Comparison of ENCODE assay signal across 17 cellular contexts in the genomic region with DNA sequence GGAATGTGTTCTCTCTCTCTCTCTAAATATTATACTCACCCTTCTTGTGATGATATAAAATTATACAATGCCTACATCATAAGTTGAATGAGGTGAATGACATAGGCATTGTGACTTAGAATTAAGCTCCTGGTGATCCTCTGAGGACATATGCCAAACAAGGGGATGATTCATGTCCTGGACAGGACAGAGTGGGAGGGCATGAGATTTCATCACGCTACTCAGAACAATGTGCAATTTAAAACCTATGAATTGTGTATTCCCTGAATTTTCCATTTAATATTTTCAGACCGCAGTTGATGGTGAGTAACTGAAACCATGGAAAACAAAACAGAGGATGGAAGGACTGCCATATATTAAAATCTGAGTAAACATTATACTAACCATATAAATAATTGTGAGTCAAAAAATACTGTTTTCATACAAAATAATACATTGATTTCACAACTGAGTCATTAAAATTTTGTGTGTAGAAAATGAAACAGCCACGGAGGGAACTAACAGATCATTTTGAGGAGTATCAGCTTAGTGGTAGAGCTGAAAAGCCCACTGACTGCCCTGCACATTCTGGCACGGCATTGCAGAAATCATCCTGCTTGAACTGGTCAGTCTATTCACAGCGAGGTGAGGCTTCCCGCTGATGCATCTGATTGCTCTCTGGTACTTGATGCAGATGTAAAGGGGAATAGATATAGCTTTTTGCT.
DNase-seq lines count a peak whose midpoint lies in the region; ATAC-seq, FAIRE-seq and TF ChIP-seq lines count a peak whose summit lies in the region.
"Had no signal": no experiment of that assay in that cellular context is flagged by ENCODE, and none has a peak within 500 bp of the region (broad histone marks: within the 10 kb centered on the region; RNA-seq: fewer than 3 reads in every experiment).

No MANE protein-coding gene starts in this region.

- H3K27ac Mint-ChIP-seq in astrocyte (ENCODE audit: unreplicated experiment) = no peak overlapping the region
- H3K27ac Mint-ChIP-seq: activated CD8-positive, alpha-beta T cell treated with anti-CD3 and anti-CD28 coated beads, Interleukin-2, amount 10 ng/mL, durations not matched to agents 7 days and 5 days; activated naive CD4-positive, alpha-beta T cell treated with anti-CD3 and anti-CD28 coated beads, Interleukin-2, amount 10 ng/mL, durations not matched to agents 7 days and 5 days had no signal

- H3K9ac ChIP-seq in astrocyte (ENCODE audit: low read length) = peak overlapping the region; percentile 46

- DNase-seq in left ventricle myocardium superior (peak; percentile 6), Right ventricle myocardium inferior (ENCODE audit: missing footprints) (no peak), astrocyte (ENCODE audit: low read depth) (peak; percentile 68), foreskin keratinocyte (peak in 1 of 2 donors; percentile 10), ovary (no peak), EL (no peak), uterus (no peak)
- DNase-seq in activated CD4-positive, alpha-beta T cell treated with anti-CD3 and anti-CD28 coated beads for 48 hours = no peak
- DNase-seq: activated CD8-positive, alpha-beta T cell treated with anti-CD3 and anti-CD28 coated beads, Interleukin-2, amount 10 ng/mL, durations not matched to agents 7 days and 5 days; activated naive CD4-positive, alpha-beta T cell treated with anti-CD3 and anti-CD28 coated beads, Interleukin-2, amount 10 ng/mL, durations not matched to agents 7 days and 5 days; effector CD4-positive, alpha-beta T cell; MM.1S; NCI-H774; right cardiac atrium; T-helper 1 cell; testis had no signal

- H3K27me3 Mint-ChIP-seq in astrocyte (ENCODE audit: low read depth, unreplicated experiment) = no peaks in the 10 kb centered on the region
- H3K27me3 Mint-ChIP-seq: activated naive CD4-positive, alpha-beta T cell treated with anti-CD3 and anti-CD28 coated beads, Interleukin-2, amount 10 ng/mL, durations not matched to agents 7 days and 5 days had no signal

- peak overlapping the region; percentile 54 for H2AFZ ChIP-seq in astrocyte (ENCODE audit: low read depth, low read length)

- H3K36me3 ChIP-seq in astrocyte (ENCODE audit: insufficient read depth, low read length) = no peaks in the 10 kb centered on the region
- H3K36me3 ChIP-seq in ovary = no peaks in the 10 kb centered on the region
- H3K36me3 ChIP-seq in uterus = no peaks in the 10 kb centered on the region

- H3K27ac ChIP-seq in astrocyte (ENCODE audit: low read depth, low read length) (peak overlapping the region; percentile 58), foreskin keratinocyte (no peak overlapping the region), ovary (no peak overlapping the region), uterus (no peak overlapping the region)
- H3K27ac ChIP-seq: testis had no signal

- TF ChIP-seq POLR2A in ovary (IDR thresholded peaks at IDR 0.05) (no peak), uterus (IDR thresholded peaks at IDR 0.05) (no peak)

- no peaks in the 10 kb centered on the region for H4K20me1 ChIP-seq in astrocyte (ENCODE audit: insufficient read depth, low read length)

- no peak overlapping the region for H3K4me3 Mint-ChIP-seq in astrocyte (ENCODE audit: unreplicated experiment)
- H3K4me3 Mint-ChIP-seq: activated CD8-positive, alpha-beta T cell treated with anti-CD3 and anti-CD28 coated beads, Interleukin-2, amount 10 ng/mL, durations not matched to agents 7 days and 5 days; activated naive CD4-positive, alpha-beta T cell treated with anti-CD3 and anti-CD28 coated beads, Interleukin-2, amount 10 ng/mL, durations not matched to agents 7 days and 5 days had no signal

- H3K27me3 ChIP-seq in astrocyte (ENCODE audit: insufficient read depth, low read length) (no peaks in the 10 kb centered on the region), foreskin keratinocyte (no peaks in the 10 kb centered on the region), ovary (no peaks in the 10 kb centered on the region), uterus (no peaks in the 10 kb centered on the region)
- H3K27me3 ChIP-seq: testis had no signal

- H3K4me1 ChIP-seq in astrocyte (ENCODE audit: insufficient read depth, low read length) (peaks cover 8% of the 10 kb centered on the region), foreskin keratinocyte (no peaks in the 10 kb centered on the region), ovary (ENCODE audit: insufficient read depth) (no peaks in the 10 kb centered on the region), uterus (no peaks in the 10 kb centered on the region)
- H3K4me1 ChIP-seq: testis had no signal

- no peak for TF ChIP-seq EP300 in ovary (IDR thresholded peaks at IDR 0.05)

- no peak for ATAC-seq in left ventricle myocardium superior
- ATAC-seq in Right ventricle myocardium inferior = no peak
- ATAC-seq in foreskin keratinocyte = peak; percentile 58
- ATAC-seq: activated CD8-positive, alpha-beta T cell treated with anti-CD3 and anti-CD28 coated beads, Interleukin-2, amount 10 ng/mL, durations not matched to agents 7 days and 5 days; right cardiac atrium had no signal

- H3K4me3 ChIP-seq in astrocyte (ENCODE audit: insufficient read depth, low read depth, low read length) (peak overlapping the region; percentile 36), ovary (no peak overlapping the region), uterus (no peak overlapping the region)
- H3K4me3 ChIP-seq: testis had no signal

- TF ChIP-seq CTCF in astrocyte (IDR thresholded peaks at IDR 0.05; ENCODE audit: insufficient read depth, low read depth, low read length) (no peak), foreskin keratinocyte (conservative IDR thresholded peaks at IDR 0.05) (no peak), ovary (IDR thresholded peaks at IDR 0.05) (no peak), uterus (IDR thresholded peaks at IDR 0.05) (no peak)

- FAIRE-seq in astrocyte (lab: Jason Lieb, UNC) = no peak
- FAIRE-seq: GM18507 had no signal

- H3K9me3 ChIP-seq in astrocyte (ENCODE audit: insufficient read depth, low read depth, low read length) (no peaks in the 10 kb centered on the region), ovary (no peaks in the 10 kb centered on the region), uterus (no peaks in the 10 kb centered on the region)
- H3K9me3 ChIP-seq: testis had no signal

- H3K4me1 Mint-ChIP-seq in astrocyte (ENCODE audit: low read depth, unreplicated experiment) = peaks cover 15% of the 10 kb centered on the region
- H3K4me1 Mint-ChIP-seq: activated naive CD4-positive, alpha-beta T cell treated with anti-CD3 and anti-CD28 coated beads, Interleukin-2, amount 10 ng/mL, durations not matched to agents 7 days and 5 days had no signal

- peak overlapping the region; percentile 79 for H3K4me2 ChIP-seq in astrocyte (ENCODE audit: low read length)

- intact Hi-C loops in left ventricle myocardium superior (cut with micrococcal nuclease) = no loop called here
- intact Hi-C loops in Right ventricle myocardium inferior (cut with DNase I) = no loop called here
- intact Hi-C loops in ovary (cut with DNase I) = no loop called here
- intact Hi-C loops in uterus (cut with DNase I; ENCODE audit: low total_unique reads) = no loop called here

- no peaks in the 10 kb centered on the region for H3K79me2 ChIP-seq in astrocyte (ENCODE audit: insufficient read depth, low read length)

- no peaks in the 10 kb centered on the region for H3K36me3 Mint-ChIP-seq in astrocyte (ENCODE audit: low read depth, unreplicated experiment)
- H3K36me3 Mint-ChIP-seq: activated naive CD4-positive, alpha-beta T cell treated with anti-CD3 and anti-CD28 coated beads, Interleukin-2, amount 10 ng/mL, durations not matched to agents 7 days and 5 days had no signal

- WGBS in ovary, 3 donors = 89 to 90% (median 89%) methylated on average over 6 of the region's 6 CpGs

- H3K9me3 Mint-ChIP-seq in astrocyte (ENCODE audit: unreplicated experiment) = no peaks in the 10 kb centered on the region

Comparison
In these comparisons a context has a peak if more than half of its experiments do, and no peak if none do; other contexts are left out.
1. DNase-seq: peak in left ventricle myocardium superior (single experiment) and astrocyte (single experiment); none in Right ventricle myocardium inferior (single experiment), activated CD4-positive, alpha-beta T cell treated with anti-CD3 and anti-CD28 coated beads for 48 hours (single experiment), ovary (0 of 5), EL (single experiment) and uterus (0 of 2).